Comparison of ENCODE assay signal across 8 cellular contexts in the genomic region with DNA sequence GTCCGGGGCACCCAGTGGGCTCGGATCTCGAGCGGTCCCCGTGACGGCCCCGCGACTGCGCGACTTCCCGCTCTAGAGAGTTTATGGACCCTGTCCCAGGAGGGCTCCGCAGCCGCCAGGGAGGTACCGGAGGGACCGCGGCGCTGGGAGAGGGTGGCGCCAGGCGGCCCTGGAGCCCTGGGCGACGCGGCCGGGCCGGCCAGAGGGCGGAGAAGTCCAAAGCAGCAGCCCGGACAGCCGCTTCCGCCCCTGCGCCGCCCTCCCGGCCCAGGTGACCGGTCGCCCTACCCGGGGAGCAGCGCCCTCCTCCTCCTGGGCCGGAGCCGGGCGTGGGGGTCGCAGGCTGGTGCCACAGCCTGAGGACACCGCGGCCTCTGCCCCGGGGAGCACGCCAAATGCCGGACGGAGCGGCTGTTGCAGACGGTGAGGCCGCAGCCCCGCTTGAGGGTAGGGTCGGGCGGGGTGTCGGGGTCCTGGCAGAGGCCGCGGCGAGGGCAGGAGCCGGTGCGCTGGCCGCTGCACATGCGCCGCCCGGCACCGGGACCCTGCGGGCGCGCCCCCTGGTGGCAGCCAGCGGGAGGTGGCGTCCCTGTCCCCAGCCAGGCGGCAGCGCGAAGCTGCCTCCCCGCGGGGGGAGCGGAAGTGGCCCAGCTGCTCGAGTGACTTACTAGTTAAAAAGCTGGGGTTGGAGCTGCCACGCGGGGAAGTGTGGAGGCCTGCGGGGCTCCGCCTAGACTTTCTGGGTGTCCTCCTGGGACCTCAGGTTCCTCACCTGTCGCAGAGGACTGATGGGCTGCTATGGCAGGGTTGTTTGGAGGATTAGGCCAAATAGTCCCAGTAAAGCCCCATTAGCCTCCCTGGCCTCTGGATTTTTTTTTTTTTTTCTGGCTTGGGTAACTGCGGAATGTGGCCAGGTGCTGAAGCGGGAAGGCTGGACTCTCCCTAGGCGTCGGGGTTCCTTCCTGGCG. TPM values are rescaled to one million over a fixed set of nuclear protein-coding genes. Genes with fewer than 3 reads are reported as not detected.
DNase-seq lines count a peak whose midpoint lies in the region; ATAC-seq and TF ChIP-seq lines count a peak whose summit lies in the region.

No MANE protein-coding gene starts in this region.

- TF ChIP-seq CTCF in parathyroid adenoma (IDR thresholded peaks at IDR 0.05) (peak; percentile 92), tibial artery (IDR thresholded peaks at IDR 0.05) (peak; percentile 90 to 98)

- peak overlapping the region; percentile 52 for H3K4me3 Mint-ChIP-seq in activated naive CD8-positive, alpha-beta T cell treated with anti-CD3 and anti-CD28 coated beads for 36 hours

- DNase-seq in DMS79 (lab: John Stamatoyannopoulos, UW): peak; percentile 78
- DNase-seq in SK-N-DZ (ENCODE audit: low spot score): peak; percentile 78
- peak; percentile 92 for DNase-seq in activated naive CD8-positive, alpha-beta T cell treated with anti-CD3 and anti-CD28 coated beads for 36 hours
- DNase-seq in cardiac septum (ENCODE audit: low spot score): peak; percentile 93
- DNase-seq in tibial artery: peak; percentile 78 to 87

- H3K27ac Mint-ChIP-seq in activated naive CD8-positive, alpha-beta T cell treated with anti-CD3 and anti-CD28 coated beads for 36 hours: peak overlapping the region; percentile 67

- no peaks in the 10 kb centered on the region for H3K4me1 ChIP-seq in parathyroid adenoma
- peaks cover 0 to 16% (median 9%) of the 10 kb centered on the region in 4 donors for H3K4me1 ChIP-seq in tibial artery

- TF ChIP-seq RAD21 in Ishikawa (IDR thresholded peaks at IDR 0.05; ENCODE audit: low read depth): peak; percentile 44; the same call in 1 of the 2 replicates

- no peaks in the 10 kb centered on the region for H3K79me2 ChIP-seq in parathyroid adenoma

- H3K4me3 ChIP-seq in parathyroid adenoma (ENCODE audit: low read depth, low read length) (peak overlapping the region; percentile 69), tibial artery (peak overlapping the region; percentile 83 to 99)

- H3K9ac ChIP-seq in parathyroid adenoma: peak overlapping the region; percentile 46

- no peaks in the 10 kb centered on the region for H3K36me3 ChIP-seq in parathyroid adenoma (ENCODE audit: control insufficient read depth, insufficient read depth, low read length)
- H3K36me3 ChIP-seq in tibial artery: no peaks in the 10 kb centered on the region

- no peaks in the 10 kb centered on the region for H3K36me3 Mint-ChIP-seq in activated naive CD8-positive, alpha-beta T cell treated with anti-CD3 and anti-CD28 coated beads for 36 hours

- peak; percentile 98 for ATAC-seq in GM21576 (IDR thresholded peaks at IDR 0.05; ENCODE audit: unreplicated experiment)

- H3K27me3 Mint-ChIP-seq in activated naive CD8-positive, alpha-beta T cell treated with anti-CD3 and anti-CD28 coated beads for 36 hours: no peaks in the 10 kb centered on the region

- H3K4me2 ChIP-seq in parathyroid adenoma (ENCODE audit: low read length): peak overlapping the region; percentile 95

- no peak; the same call in 1 of the 2 replicates for TF ChIP-seq EP300 in Ishikawa (IDR thresholded peaks at IDR 0.05; ENCODE audit: borderline replicate concordance)

- H2AFZ ChIP-seq in parathyroid adenoma: peak overlapping the region; percentile 89

- H3K4me1 Mint-ChIP-seq in activated naive CD8-positive, alpha-beta T cell treated with anti-CD3 and anti-CD28 coated beads for 36 hours: peaks cover 5% of the 10 kb centered on the region

- H3K27ac ChIP-seq in parathyroid adenoma (peak overlapping the region; percentile 54), tibial artery (peak overlapping the region; percentile 63 to 64)

- H3K9me3 ChIP-seq in parathyroid adenoma (ENCODE audit: control insufficient read depth, low read length) (no peaks in the 10 kb centered on the region), tibial artery (peaks cover 0 to 5% (median 0%) of the 10 kb centered on the region in 3 donors)

- no peaks in the 10 kb centered on the region for H3K9me3 Mint-ChIP-seq in activated naive CD8-positive, alpha-beta T cell treated with anti-CD3 and anti-CD28 coated beads for 36 hours

- H3K27me3 ChIP-seq in parathyroid adenoma (ENCODE audit: control insufficient read depth, insufficient read depth, low read length) (no peaks in the 10 kb centered on the region), tibial artery (no peaks in the 10 kb centered on the region)

- intact Hi-C loops in cardiac septum (cut with DNase I): loop anchor here (1.0 to 5.0 kb wide), 4 partner anchors 21 to 400 kb away; partner anchors contain the start of gene ZNF678
- intact Hi-C loops in tibial artery (cut with DNase I; ENCODE audit: low total_unique reads): no loop called here

TF ChIP-seq in Ishikawa, 13 proteins besides CTCF, POLR2A, EP300 and RAD21:
- TF ChIP-seq CEBPB (IDR thresholded peaks at IDR 0.05) (no peak), NFIC (IDR thresholded peaks at IDR 0.05) (no peak), FOXM1 (IDR thresholded peaks at IDR 0.05; ENCODE audit: borderline replicate concordance, low read depth) (no peak), REST (IDR thresholded peaks at IDR 0.05; ENCODE audit: low read depth) (no peak), TCF12 (IDR thresholded peaks at IDR 0.05; ENCODE audit: low read depth) (no peak), TAF1 (IDR thresholded peaks at IDR 0.05; ENCODE audit: low read depth) (no peak), YY1 (IDR thresholded peaks at IDR 0.05; ENCODE audit: low read depth) (no peak), CREB1 (IDR thresholded peaks at IDR 0.05; ENCODE audit: low read depth) (no peak), ZBTB7A (IDR thresholded peaks at IDR 0.05; ENCODE audit: low read depth) (peak; percentile 79; the same call in 1 of the 2 replicates), MAX (IDR thresholded peaks at IDR 0.05) (peak; percentile 82), USF1 (IDR thresholded peaks at IDR 0.05) (no peak; the same call in 1 of the 2 replicates)

RNA-seq across cellular contexts. Expression of gene ZNF678, which starts 20.9 kb away (rescaled TPM):
- 5.3 and 5.7 TPM in 2 replicates for polyA plus RNA-seq in SK-N-DZ (2014; cell fraction: cytosol; rRNA removed)
- 4.9 and 7.5 TPM in 2 replicates for polyA plus RNA-seq in SK-N-DZ (2014; cell fraction: nucleus; rRNA removed)
- 1 to 10 TPM; 5.5 to 5.6 TPM for total RNA-seq in activated naive CD8-positive, alpha-beta T cell treated with anti-CD3 and anti-CD28 coated beads for 36 hours
- total RNA-seq in cardiac septum: 4.5 TPM

Comparison
In these comparisons a context has a peak if more than half of its experiments do, and no peak if none do; other contexts are left out.
1. Peak in every context shown above with its lines: DNase-seq, ATAC-seq, H3K4me3 ChIP-seq and H3K27ac ChIP-seq.